Comparison of ENCODE assay signal across 11 cellular contexts in the genomic region with DNA sequence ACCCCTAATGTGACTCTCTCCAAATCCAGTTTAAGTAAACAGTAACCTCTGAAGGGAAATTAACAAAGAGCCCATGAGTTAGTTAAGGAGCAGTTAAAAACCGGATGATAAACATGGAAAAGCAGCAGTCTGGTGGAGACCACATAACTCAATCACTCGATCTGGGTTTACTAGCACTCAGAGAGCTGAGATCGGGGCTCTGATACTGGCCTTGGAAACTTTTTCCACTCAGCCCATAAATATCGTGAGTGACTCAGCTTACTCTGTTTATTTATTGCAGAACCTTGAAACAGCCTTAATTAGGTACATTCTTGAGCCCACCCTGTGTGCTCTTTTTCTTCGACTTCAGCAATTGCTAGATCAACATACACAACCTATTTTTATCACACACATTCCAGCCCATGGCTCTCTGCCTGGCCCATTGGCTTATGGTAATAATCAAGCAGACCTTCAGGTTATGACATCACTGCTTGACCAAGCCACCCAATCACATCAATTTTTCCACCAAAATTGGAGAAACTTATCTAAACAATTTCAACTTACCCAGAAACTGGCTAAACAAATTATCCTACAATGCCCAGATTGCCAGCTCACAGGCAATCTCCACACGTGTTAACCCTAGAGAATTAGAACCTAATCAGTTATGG.
DNase-seq lines count a peak whose midpoint lies in the region; ATAC-seq and TF ChIP-seq lines count a peak whose summit lies in the region.
"Had no signal": no experiment of that assay in that cellular context is flagged by ENCODE, and none has a peak within 500 bp of the region (broad histone marks: within the 10 kb centered on the region; RNA-seq: fewer than 3 reads in every experiment).

No MANE protein-coding gene starts in this region.

- H3K27ac Mint-ChIP-seq in MCF 10A (ENCODE audit: low read depth, unreplicated experiment) (no peak overlapping the region), WTC11 (peak overlapping the region; percentile 69; the same call in 1 of the 2 replicates), glutamatergic neuron (ENCODE audit: unreplicated experiment) (peak overlapping the region; percentile 76)
- no peak overlapping the region for H3K27ac Mint-ChIP-seq in activated CD8-positive, alpha-beta memory T cell treated with anti-CD3 and anti-CD28 coated beads, Interleukin-2, amount 10 ng/mL, durations not matched to agents 7 days and 5 days

- WGBS in mammary epithelial cell (ENCODE audit: low coverage, missing lambda C conversion rate): 78% methylated on average over 6 of the region's 6 CpGs

- H3K9me3 Mint-ChIP-seq in MCF 10A (ENCODE audit: unreplicated experiment) (no peaks in the 10 kb centered on the region), WTC11 (peaks cover 16% of the 10 kb centered on the region), glutamatergic neuron (ENCODE audit: unreplicated experiment) (peaks cover 18% of the 10 kb centered on the region)
- H3K9me3 Mint-ChIP-seq in activated CD8-positive, alpha-beta memory T cell treated with anti-CD3 and anti-CD28 coated beads, Interleukin-2, amount 10 ng/mL, durations not matched to agents 7 days and 5 days (ENCODE audit: low read depth): no peaks in the 10 kb centered on the region
- H3K9me3 Mint-ChIP-seq: neural crest cell had no signal

- H3K27me3 ChIP-seq in mammary epithelial cell (ENCODE audit: insufficient read depth, low read length): no peaks in the 10 kb centered on the region
- H3K27me3 ChIP-seq in upper lobe of right lung: no peaks in the 10 kb centered on the region

- BruUV-seq in MCF 10A (replicated peaks; lab: Mats Ljungman, UMichigan) (no TSS peak), mammary epithelial cell (replicated peaks; lab: Mats Ljungman, UMichigan) (no TSS peak)

- no peak; the same call in 1 of the 2 replicates for ATAC-seq in WTC11
- no peak for ATAC-seq in upper lobe of right lung
- ATAC-seq in GM18909 (IDR thresholded peaks at IDR 0.05; ENCODE audit: poor library complexity, unreplicated experiment): no peak
- ATAC-seq in activated CD8-positive, alpha-beta memory T cell treated with anti-CD3 and anti-CD28 coated beads, Interleukin-2, amount 10 ng/mL, durations not matched to agents 7 days and 5 days: no peak
- ATAC-seq in HG02981 (IDR thresholded peaks at IDR 0.05; ENCODE audit: unreplicated experiment): no peak

- no peaks in the 10 kb centered on the region for H3K36me3 Mint-ChIP-seq in MCF 10A (ENCODE audit: insufficient read depth, unreplicated experiment)
- peaks cover 13% of the 10 kb centered on the region for H3K36me3 Mint-ChIP-seq in WTC11
- no peaks in the 10 kb centered on the region for H3K36me3 Mint-ChIP-seq in glutamatergic neuron (ENCODE audit: unreplicated experiment)
- no peaks in the 10 kb centered on the region for H3K36me3 Mint-ChIP-seq in activated CD8-positive, alpha-beta memory T cell treated with anti-CD3 and anti-CD28 coated beads, Interleukin-2, amount 10 ng/mL, durations not matched to agents 7 days and 5 days

- H3K4me1 ChIP-seq in mammary epithelial cell (ENCODE audit: insufficient read depth, low read length) (no peaks in the 10 kb centered on the region), upper lobe of right lung (peaks cover 6% of the 10 kb centered on the region)

- H3K79me2 ChIP-seq in mammary epithelial cell (ENCODE audit: insufficient read depth, low read length): no peaks in the 10 kb centered on the region

- no peak overlapping the region for H3K4me3 Mint-ChIP-seq in MCF 10A (ENCODE audit: unreplicated experiment)
- H3K4me3 Mint-ChIP-seq in WTC11: no peak overlapping the region
- no peak overlapping the region for H3K4me3 Mint-ChIP-seq in glutamatergic neuron (ENCODE audit: unreplicated experiment)
- H3K4me3 Mint-ChIP-seq in activated CD8-positive, alpha-beta memory T cell treated with anti-CD3 and anti-CD28 coated beads, Interleukin-2, amount 10 ng/mL, durations not matched to agents 7 days and 5 days: no peak overlapping the region
- H3K4me3 Mint-ChIP-seq: neural crest cell had no signal

- TF ChIP-seq CTCF in MCF 10A (IDR thresholded peaks at IDR 0.05; ENCODE audit: unreplicated experiment) (no peak), mammary epithelial cell (conservative IDR thresholded peaks at IDR 0.05 in 1 of 2, IDR thresholded peaks at IDR 0.05 in 1 of 2; ENCODE audit: extremely low read depth in 1 of 2, insufficient read depth in 1 of 2, low read depth in 1 of 2, low read length in 2 of 2) (no peak), WTC11 (IDR thresholded peaks at IDR 0.05) (no peak), glutamatergic neuron (IDR thresholded peaks at IDR 0.05; ENCODE audit: partially characterized antibody, unreplicated experiment) (no peak), upper lobe of right lung (IDR thresholded peaks at IDR 0.05) (no peak)

- H3K9ac ChIP-seq in mammary epithelial cell (ENCODE audit: insufficient read depth, low read length): no peak overlapping the region

- H3K9me3 ChIP-seq in mammary epithelial cell (replicated peaks; ENCODE audit: insufficient read depth, low read length) (no peaks in the 10 kb centered on the region), upper lobe of right lung (no peaks in the 10 kb centered on the region)
- H3K9me3 ChIP-seq: A549 had no signal

- H2AFZ ChIP-seq in mammary epithelial cell (ENCODE audit: low read depth, low read length): no peak overlapping the region

- CTCF ChIA-PET in MCF 10A (lab: Yijun Ruan, JAX) (interaction anchor here (0.6 kb wide), 1 partner anchor 237 kb away, joined by 6 read pairs; no protein-coding TSS in a partner anchor), mammary epithelial cell (lab: Charles Lee; ENCODE audit: low non-redundant PET) (no interaction called here), WTC11 (lab: Charles Lee) (no interaction called here)
- CTCF ChIA-PET in activated CD8-positive, alpha-beta memory T cell treated with anti-CD3 and anti-CD28 coated beads, Interleukin-2, amount 10 ng/mL, durations not matched to agents 7 days and 5 days (lab: Charles Lee): no interaction called here

- dilution Hi-C loops in mammary epithelial cell (cut with HindIII; ENCODE audit: low sequenced_read_pairs): no loop called here

- H3K4me3 ChIP-seq in mammary epithelial cell (replicated peaks in 1 of 3; ENCODE audit: insufficient read depth in 1 of 3, low read depth in 2 of 3, low read length in 3 of 3) (no peak overlapping the region), upper lobe of right lung (no peak overlapping the region)
- H3K4me3 ChIP-seq: A549 had no signal

- POLR2A ChIA-PET in MCF 10A (lab: Yijun Ruan, JAX) (no interaction called here), WTC11 (lab: Charles Lee) (no interaction called here)

- H3K27me3 Mint-ChIP-seq in MCF 10A (ENCODE audit: insufficient read depth, unreplicated experiment): no peaks in the 10 kb centered on the region
- no peaks in the 10 kb centered on the region; the same call in 1 of the 2 replicates for H3K27me3 Mint-ChIP-seq in WTC11 (ENCODE audit: low read depth)
- peaks cover 8% of the 10 kb centered on the region for H3K27me3 Mint-ChIP-seq in glutamatergic neuron (ENCODE audit: unreplicated experiment)
- H3K27me3 Mint-ChIP-seq in activated CD8-positive, alpha-beta memory T cell treated with anti-CD3 and anti-CD28 coated beads, Interleukin-2, amount 10 ng/mL, durations not matched to agents 7 days and 5 days: no peaks in the 10 kb centered on the region

- peak; percentile 11 for DNase-seq in MCF 10A (ENCODE audit: unreplicated experiment)
- no peak for DNase-seq in mammary epithelial cell
- no peak for DNase-seq in WTC11 (ENCODE audit: low spot score)
- DNase-seq in glutamatergic neuron: no peak
- DNase-seq in upper lobe of right lung: no peak
- DNase-seq in activated CD8-positive, alpha-beta memory T cell treated with anti-CD3 and anti-CD28 coated beads, Interleukin-2, amount 10 ng/mL, durations not matched to agents 7 days and 5 days: no peak
- DNase-seq: NCI-H1694 had no signal

- in situ Hi-C loops in mammary epithelial cell (cut with MboI; ENCODE audit: low sequenced_read_pairs in 2 of 2): no loop called here

- intact Hi-C loops in MCF 10A (cut with micrococcal nuclease) (no loop called here), mammary epithelial cell (cut with micrococcal nuclease) (no loop called here), upper lobe of right lung (cut with DNase I) (no loop called here)

- H4K20me1 ChIP-seq in mammary epithelial cell (ENCODE audit: insufficient read depth, low read length): no peaks in the 10 kb centered on the region

- H3K4me1 Mint-ChIP-seq in MCF 10A (ENCODE audit: insufficient read depth, unreplicated experiment): no peaks in the 10 kb centered on the region
- peaks cover 56% of the 10 kb centered on the region for H3K4me1 Mint-ChIP-seq in WTC11
- H3K4me1 Mint-ChIP-seq in glutamatergic neuron (ENCODE audit: low read depth, unreplicated experiment): peaks cover 40% of the 10 kb centered on the region
- no peaks in the 10 kb centered on the region for H3K4me1 Mint-ChIP-seq in activated CD8-positive, alpha-beta memory T cell treated with anti-CD3 and anti-CD28 coated beads, Interleukin-2, amount 10 ng/mL, durations not matched to agents 7 days and 5 days

- H3K36me3 ChIP-seq in mammary epithelial cell (ENCODE audit: insufficient read depth, low read length) (no peaks in the 10 kb centered on the region), upper lobe of right lung (no peaks in the 10 kb centered on the region)

- no peak overlapping the region for H3K27ac ChIP-seq in mammary epithelial cell (ENCODE audit: insufficient read depth, low read depth, low read length)
- peak overlapping the region; percentile 13 for H3K27ac ChIP-seq in upper lobe of right lung
- H3K27ac ChIP-seq: A549 had no signal

- H3K4me2 ChIP-seq in mammary epithelial cell (ENCODE audit: insufficient read depth, low read depth, low read length): no peak overlapping the region
- H3K4me2 ChIP-seq: A549 had no signal

TF ChIP-seq in WTC11, 78 proteins besides CTCF, POLR2A, EP300 and RAD21 (continues in another document):
- TF ChIP-seq, protein P1, sequence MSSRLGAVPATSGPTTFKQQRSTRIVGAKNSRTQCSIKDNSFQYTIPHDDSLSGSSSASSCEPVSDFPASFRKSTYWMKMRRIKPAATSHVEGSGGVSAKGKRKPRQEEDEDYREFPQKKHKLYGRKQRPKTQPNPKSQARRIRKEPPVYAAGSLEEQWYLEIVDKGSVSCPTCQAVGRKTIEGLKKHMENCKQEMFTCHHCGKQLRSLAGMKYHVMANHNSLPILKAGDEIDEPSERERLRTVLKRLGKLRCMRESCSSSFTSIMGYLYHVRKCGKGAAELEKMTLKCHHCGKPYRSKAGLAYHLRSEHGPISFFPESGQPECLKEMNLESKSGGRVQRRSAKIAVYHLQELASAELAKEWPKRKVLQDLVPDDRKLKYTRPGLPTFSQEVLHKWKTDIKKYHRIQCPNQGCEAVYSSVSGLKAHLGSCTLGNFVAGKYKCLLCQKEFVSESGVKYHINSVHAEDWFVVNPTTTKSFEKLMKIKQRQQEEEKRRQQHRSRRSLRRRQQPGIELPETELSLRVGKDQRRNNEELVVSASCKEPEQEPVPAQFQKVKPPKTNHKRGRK (CRISPR knock-in tag; IDR thresholded peaks at IDR 0.05; ENCODE audit: borderline replicate concordance): no peak
- no peak for TF ChIP-seq ZNF317 (CRISPR knock-in tag; IDR thresholded peaks at IDR 0.05; ENCODE audit: borderline replicate concordance, low read depth)
- TF ChIP-seq TEAD4 (CRISPR knock-in tag; IDR thresholded peaks at IDR 0.05): no peak
- no peak for TF ChIP-seq ZNF423 (CRISPR knock-in tag; IDR thresholded peaks at IDR 0.05)
- TF ChIP-seq ZNF416 (CRISPR knock-in tag; IDR thresholded peaks at IDR 0.05): no peak

Comparison
In these comparisons a context has a peak if more than half of its experiments do, and no peak if none do; other contexts are left out.
1. H3K27ac Mint-ChIP-seq: peak in WTC11 (single experiment) and glutamatergic neuron (single experiment); none in MCF 10A (single experiment) and activated CD8-positive, alpha-beta memory T cell treated with anti-CD3 and anti-CD28 coated beads, Interleukin-2, amount 10 ng/mL, durations not matched to agents 7 days and 5 days (single experiment).